In the genomic region with DNA sequence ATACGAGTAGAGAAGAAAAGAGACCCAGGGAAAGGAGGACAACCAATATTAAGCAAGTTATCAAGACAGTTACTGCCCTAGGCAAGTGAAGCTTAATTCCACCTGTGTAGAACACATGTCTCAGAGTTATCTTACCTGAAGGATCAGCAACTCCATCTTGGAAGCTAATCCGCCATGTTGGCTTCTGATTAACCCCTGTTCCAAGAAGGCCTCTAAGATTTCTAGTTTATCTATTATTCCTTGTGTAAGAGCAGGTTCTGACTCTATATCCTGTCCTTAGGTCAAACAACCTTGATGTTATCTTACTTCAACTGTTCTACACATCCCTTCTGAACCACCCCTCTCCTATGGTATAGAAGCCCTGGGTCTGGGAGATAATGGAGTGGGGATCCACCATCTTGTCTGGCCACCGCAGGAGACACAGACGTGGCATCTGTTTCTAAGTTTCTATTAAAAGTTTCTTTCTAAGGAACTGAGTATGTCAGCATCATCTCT, we compare ENCODE assay signal across 17 cellular contexts. TPM values are rescaled to one million over a fixed set of nuclear protein-coding genes. Genes with fewer than 3 reads are reported as not detected.
DNase-seq lines count a peak whose midpoint lies in the region; ATAC-seq and TF ChIP-seq lines count a peak whose summit lies in the region.
"Had no signal": no experiment of that assay in that cellular context is flagged by ENCODE, and none has a peak within 500 bp of the region (broad histone marks: within the 10 kb centered on the region; RNA-seq: fewer than 3 reads in every experiment).

No MANE protein-coding gene starts in this region.

- peak overlapping the region; percentile 93 for H3K27ac Mint-ChIP-seq in activated CD4-positive, alpha-beta T cell treated with anti-CD3 and anti-CD28 coated beads for 36 hours
- peak overlapping the region; percentile 93 for H3K27ac Mint-ChIP-seq in activated CD4-positive, alpha-beta memory T cell treated with anti-CD3 and anti-CD28 coated beads for 36 hours
- peak overlapping the region; percentile 86 to 87 for H3K27ac Mint-ChIP-seq in natural killer cell

- no peak overlapping the region for H3K4me2 ChIP-seq in hepatocyte

- H3K27me3 Mint-ChIP-seq in activated CD4-positive, alpha-beta T cell treated with anti-CD3 and anti-CD28 coated beads for 36 hours = no peaks in the 10 kb centered on the region
- H3K27me3 Mint-ChIP-seq in activated CD4-positive, alpha-beta memory T cell treated with anti-CD3 and anti-CD28 coated beads for 36 hours = no peaks in the 10 kb centered on the region
- no peaks in the 10 kb centered on the region for H3K27me3 Mint-ChIP-seq in natural killer cell (ENCODE audit: low read depth in 2 of 2)

- TF ChIP-seq CTCF in natural killer cell (IDR thresholded peaks at IDR 0.05) (no peak), hepatocyte (IDR thresholded peaks at IDR 0.05; ENCODE audit: poor library complexity) (no peak)

- WGBS in hepatocyte (ENCODE audit: low lambda C conversion rate, missing lambda C conversion rate) = 88% methylated on average over 4 of the region's 4 CpGs

- no peak overlapping the region for H3K4me3 Mint-ChIP-seq in activated CD4-positive, alpha-beta T cell treated with anti-CD3 and anti-CD28 coated beads for 36 hours
- H3K4me3 Mint-ChIP-seq in activated CD4-positive, alpha-beta memory T cell treated with anti-CD3 and anti-CD28 coated beads for 36 hours = no peak overlapping the region
- H3K4me3 Mint-ChIP-seq in natural killer cell = peak overlapping the region; percentile 55

- intact Hi-C loops in activated CD4-positive, alpha-beta T cell treated with anti-CD3 and anti-CD28 coated beads for 36 hours (cut with DNase I, micrococcal nuclease) = no loop called here
- intact Hi-C loops in activated CD4-positive, alpha-beta memory T cell treated with anti-CD3 and anti-CD28 coated beads for 36 hours (cut with micrococcal nuclease) = loop anchor here (10.0 kb wide), 1 partner anchor 252 kb away; a partner anchor contains a TSS
- intact Hi-C loops in natural killer cell (cut with micrococcal nuclease) = no loop called here

- H4K20me1 ChIP-seq in hepatocyte (ENCODE audit: insufficient read depth, poor library complexity, severe bottlenecking) = no peaks in the 10 kb centered on the region

- no peaks in the 10 kb centered on the region for H3K9me2 ChIP-seq in hepatocyte (replicated peaks; ENCODE audit: insufficient read depth)

- no peaks in the 10 kb centered on the region for H3K9me3 ChIP-seq in hepatocyte (ENCODE audit: low read depth)

- no peak overlapping the region for H2AFZ ChIP-seq in hepatocyte

- no peaks in the 10 kb centered on the region for H3K4me1 ChIP-seq in hepatocyte (ENCODE audit: insufficient read depth)

- H3K27me3 ChIP-seq in hepatocyte = no peaks in the 10 kb centered on the region

- CTCF ChIA-PET in activated CD4-positive, alpha-beta T cell treated with anti-CD3 and anti-CD28 coated beads for 36 hours (lab: Charles Lee) = interaction anchor here (0.6 to 3.0 kb wide), 12 partner anchors 20 to 97 kb away, joined by 3 to 19 read pairs (median 4); no protein-coding TSS in a partner anchor
- CTCF ChIA-PET in activated CD4-positive, alpha-beta memory T cell treated with anti-CD3 and anti-CD28 coated beads for 36 hours (lab: Charles Lee) = interaction anchor here (1.2 to 2.6 kb wide), 3 partner anchors 97 to 267 kb away, joined by 3 to 13 read pairs (median 12); no protein-coding TSS in a partner anchor

- H3K27ac ChIP-seq in hepatocyte = no peak overlapping the region

- no peak overlapping the region for H3K4me3 ChIP-seq in hepatocyte

- no peaks in the 10 kb centered on the region for H3K36me3 ChIP-seq in hepatocyte (replicated peaks; ENCODE audit: insufficient read depth, low read depth)

- POLR2A ChIA-PET in activated CD4-positive, alpha-beta T cell treated with anti-CD3 and anti-CD28 coated beads for 36 hours (lab: Charles Lee) = interaction anchor here (1.1 kb wide), 1 partner anchor 106 kb away, joined by 3 read pairs; no protein-coding TSS in a partner anchor
- POLR2A ChIA-PET in activated CD4-positive, alpha-beta memory T cell treated with anti-CD3 and anti-CD28 coated beads for 36 hours (lab: Charles Lee) = interaction anchor here (2.7 kb wide), 1 partner anchor 29 kb away, joined by 16 read pairs; a partner anchor contains a TSS

- no peaks in the 10 kb centered on the region for H3K9me3 Mint-ChIP-seq in activated CD4-positive, alpha-beta T cell treated with anti-CD3 and anti-CD28 coated beads for 36 hours (ENCODE audit: low read depth)
- no peaks in the 10 kb centered on the region for H3K9me3 Mint-ChIP-seq in activated CD4-positive, alpha-beta memory T cell treated with anti-CD3 and anti-CD28 coated beads for 36 hours
- H3K9me3 Mint-ChIP-seq in natural killer cell = no peaks in the 10 kb centered on the region

- ATAC-seq in activated CD4-positive, alpha-beta T cell treated with anti-CD3 and anti-CD28 coated beads for 36 hours = no peak
- ATAC-seq in natural killer cell = no peak
- ATAC-seq in GM18873 (IDR thresholded peaks at IDR 0.05; ENCODE audit: low FRiP score, unreplicated experiment) = no peak

- DNase-seq in activated CD4-positive, alpha-beta T cell treated with anti-CD3 and anti-CD28 coated beads for 36 hours = no peak
- DNase-seq in activated CD4-positive, alpha-beta T cell treated with anti-CD3 and anti-CD28 coated beads for 4 hours = no peak
- DNase-seq in CMK (ENCODE audit: low read depth) = peak; percentile 67
- DNase-seq in activated CD4-positive, alpha-beta memory T cell treated with anti-CD3 and anti-CD28 coated beads for 36 hours = no peak
- no peak for DNase-seq in natural killer cell
- no peak for DNase-seq in COR-L47 (lab: John Stamatoyannopoulos, UW)
- no peak for DNase-seq in hepatocyte (ENCODE audit: low spot score)
- DNase-seq: effector CD8-positive, alpha-beta T cell; EL; IMR-90; kidney glomerular epithelial cell; midbrain; MV-4-11; NCI-H526; occipital lobe; stimulated activated CD4-positive, alpha-beta T cell treated with anti-CD3 and anti-CD28 coated beads, Interleukin-2, amount 100 ng/mL, for 48 hours had no signal

- no peaks in the 10 kb centered on the region for H3K36me3 Mint-ChIP-seq in activated CD4-positive, alpha-beta T cell treated with anti-CD3 and anti-CD28 coated beads for 36 hours (ENCODE audit: low read depth)
- H3K36me3 Mint-ChIP-seq in activated CD4-positive, alpha-beta memory T cell treated with anti-CD3 and anti-CD28 coated beads for 36 hours = no peaks in the 10 kb centered on the region
- H3K36me3 Mint-ChIP-seq in natural killer cell = no peaks in the 10 kb centered on the region

- peaks cover 29% of the 10 kb centered on the region for H3K4me1 Mint-ChIP-seq in activated CD4-positive, alpha-beta T cell treated with anti-CD3 and anti-CD28 coated beads for 36 hours
- peaks cover 32% of the 10 kb centered on the region for H3K4me1 Mint-ChIP-seq in activated CD4-positive, alpha-beta memory T cell treated with anti-CD3 and anti-CD28 coated beads for 36 hours (ENCODE audit: low read depth)
- peaks cover 19 to 25% of the 10 kb centered on the region in 2 donors for H3K4me1 Mint-ChIP-seq in natural killer cell

- no peaks in the 10 kb centered on the region for H3K79me2 ChIP-seq in hepatocyte

RNA-seq across cellular contexts. Expression of a gene that starts 27.7 kb away (rescaled TPM):
- 10 to 100 TPM; 79.0 to 92.8 TPM for total RNA-seq in activated CD4-positive, alpha-beta T cell treated with anti-CD3 and anti-CD28 coated beads for 36 hours
- 10 to 100 TPM; 80.6 to 83.4 TPM for total RNA-seq in activated CD4-positive, alpha-beta memory T cell treated with anti-CD3 and anti-CD28 coated beads for 36 hours
- total RNA-seq in natural killer cell = 10 to 100 TPM; 52.9 to 64.5 (median 58.3) TPM
- total RNA-seq in hepatocyte = 28.3 and 32.1 TPM in 2 replicates
- polyA plus RNA-seq in hepatocyte = 22.0 and 30.8 TPM in 2 replicates
